Comparison of ENCODE assay signal across 1 cellular context in genomic region chr7:155344618-155345433, GRCh38.
TF ChIP-seq lines count a peak whose summit lies in the region.

No MANE protein-coding gene starts in this region.

TF ChIP-seq in neural cell, 6 proteins besides CTCF, POLR2A, EP300 and RAD21 (continued from another document):
- no peak for TF ChIP-seq EZH2 (IDR thresholded peaks at IDR 0.05; ENCODE audit: borderline replicate concordance, insufficient read depth, low read length, poor library complexity, severe bottlenecking)
TF ChIP-seq in neural cell: peak in this region for 3.
